In genomic region chr19:3818479-3818878, GRCh38 we compare ENCODE assay signal across 10 cellular contexts. TPM values are rescaled to one million over a fixed set of nuclear protein-coding genes. Genes with fewer than 3 reads are reported as not detected.
A peak's percentile ranks its signal among the peaks of the same experiment; 100 is the strongest.
DNase-seq lines count a peak whose midpoint lies in the region; ATAC-seq and TF ChIP-seq lines count a peak whose summit lies in the region.
"Had no signal": no experiment of that assay in that cellular context is flagged by ENCODE, and none has a peak within 500 bp of the region (broad histone marks: within the 10 kb centered on the region; RNA-seq: fewer than 3 reads in every experiment).

No MANE protein-coding gene starts in this region.

- H3K4me1 ChIP-seq in Panc1 (ENCODE audit: control insufficient read depth, insufficient read depth, low read length), result no peaks in the 10 kb centered on the region
- no peaks in the 10 kb centered on the region for H3K4me1 ChIP-seq in body of pancreas

- DNase-seq in activated CD4-positive, alpha-beta T cell treated with anti-CD3 and anti-CD28 coated beads for 24 hours (ENCODE audit: low read depth in 2 of 2), result peak; percentile 31 to 36
- no peak for DNase-seq in activated CD4-positive, alpha-beta T cell treated with anti-CD3 and anti-CD28 coated beads for 1 hour
- no peak for DNase-seq in Panc1 (ENCODE audit: low read depth, low spot score)
- DNase-seq in fibroblast of peridontal ligament (ENCODE audit: extremely low read depth), result peak; percentile 8
- DNase-seq in stimulated activated CD4-positive, alpha-beta T cell treated with anti-CD3 and anti-CD28 coated beads, TNF-alpha, amount 100 ng/mL, for 48 hours (ENCODE audit: low read depth in 3 of 3), result peak; percentile 30 to 51 (median 33)
- DNase-seq in mucosa of gallbladder (ENCODE audit: low spot score), result no peak
- DNase-seq in body of pancreas, result no peak
- DNase-seq: occipital lobe had no signal

- intact Hi-C loops in Panc1 (cut with micrococcal nuclease; ENCODE audit: unreplicated experiment), result no loop called here
- intact Hi-C loops in body of pancreas (cut with DNase I), result no loop called here

- H3K27ac ChIP-seq in Panc1 (ENCODE audit: low read length), result no peak overlapping the region
- H3K27ac ChIP-seq in body of pancreas, result no peak overlapping the region

- POLR2A ChIA-PET in Panc1 (lab: Charles Lee), result no interaction called here

- no peaks in the 10 kb centered on the region for H3K27me3 ChIP-seq in Panc1 (ENCODE audit: control insufficient read depth, insufficient read depth, low read length)
- H3K27me3 ChIP-seq in body of pancreas, result no peaks in the 10 kb centered on the region

- H3K4me3 ChIP-seq in Panc1 (ENCODE audit: low read depth in 2 of 2, low read length in 2 of 2) (peak overlapping the region in 1 of 2 experiments; percentile 14; a peak in 2 of 4 replicates), body of pancreas (no peak overlapping the region)

- in situ Hi-C loops in Panc1 (cut with HindIII; ENCODE audit: low pct_unique_long_range_greater_than_20kb, low sequenced_read_pairs), result no loop called here

- H3K36me3 ChIP-seq in Panc1 (ENCODE audit: control insufficient read depth, insufficient read depth, low read length) (no peaks in the 10 kb centered on the region), body of pancreas (replicated peaks in 1 of 2; ENCODE audit: insufficient read depth in 1 of 2, low read depth in 2 of 2) (no peaks in the 10 kb centered on the region)

- CTCF ChIA-PET in Panc1 (lab: Charles Lee), result no interaction called here

- ATAC-seq in Panc1 (0 out of 2 replicates have a peak, but pooled peaks have one; percentile 50), body of pancreas (no peak), HG03108 (IDR thresholded peaks at IDR 0.05; ENCODE audit: unreplicated experiment) (no peak)

- no peak for TF ChIP-seq POLR2A in body of pancreas (IDR thresholded peaks at IDR 0.05)

- H3K9me3 ChIP-seq in Panc1 (ENCODE audit: control insufficient read depth, insufficient read depth, low read depth, low read length) (no peaks in the 10 kb centered on the region), body of pancreas (no peaks in the 10 kb centered on the region)

- no TSS peak for BruUV-seq in Panc1 (replicated peaks; lab: Mats Ljungman, UMichigan)

- WGBS in body of pancreas, 2 donors, result 36 to 46% methylated on average over 12 of the region's 12 CpGs

- TF ChIP-seq CTCF in Panc1 (IDR thresholded peaks at IDR 0.05) (no peak), body of pancreas (IDR thresholded peaks at IDR 0.05) (no peak)

RNA-seq across cellular contexts. Expression of gene MATK, which starts 32.3 kb away (rescaled TPM):
- total RNA-seq in Panc1 (2021; ENCODE audit: unreplicated experiment) (0.21 TPM), mucosa of gallbladder (4.7 TPM), body of pancreas (under 1 TPM in 1 of 2 donors, not detected in 1; 0.78 TPM)
- 0.40 TPM for polyA plus RNA-seq in Panc1 (2012; ENCODE audit: insufficient read length)
- polyA plus RNA-seq: AG04450 had no signal

RNA-seq across cellular contexts. Expression of gene RAX2, which starts 46.5 kb away (rescaled TPM):
- total RNA-seq in Panc1 (2021; ENCODE audit: unreplicated experiment) (not detected), mucosa of gallbladder (not detected), body of pancreas (not detected)
- polyA plus RNA-seq in Panc1 (2012; ENCODE audit: insufficient read length), result not detected
- total RNA-seq: occipital lobe had no signal
- polyA plus RNA-seq: AG04450 had no signal

RNA-seq across cellular contexts. Expression of gene ZFR2, which starts 50.4 kb away (rescaled TPM):
- total RNA-seq in Panc1 (2021; ENCODE audit: unreplicated experiment), result 0.74 TPM
- polyA plus RNA-seq in Panc1 (2012; ENCODE audit: insufficient read length), result 0.97 TPM
- total RNA-seq in mucosa of gallbladder, result 0.55 TPM
- total RNA-seq in body of pancreas, result not detected
- polyA plus RNA-seq: AG04450 had no signal

RNA-seq across cellular contexts. Expression of gene MRPL54, which starts 56.0 kb away (rescaled TPM):
- total RNA-seq in Panc1 (2021; ENCODE audit: unreplicated experiment) (42.8 TPM), mucosa of gallbladder (57.5 TPM), body of pancreas (10 to 100 TPM; 78.9 to 86.0 TPM)
- polyA plus RNA-seq in Panc1 (2012; ENCODE audit: insufficient read length), result 36.7 TPM

RNA-seq across cellular contexts. Expression of gene APBA3, which starts 57.0 kb away (rescaled TPM):
- total RNA-seq in Panc1 (2021; ENCODE audit: unreplicated experiment) (34.0 TPM), mucosa of gallbladder (32.8 TPM), body of pancreas (10 to 100 TPM; 20.0 to 35.6 TPM)
- 34.0 TPM for polyA plus RNA-seq in Panc1 (2012; ENCODE audit: insufficient read length)

Comparison
In these comparisons a context has a peak if more than half of its experiments do, and no peak if none do; other contexts are left out.
1. DNase-seq: peak in activated CD4-positive, alpha-beta T cell treated with anti-CD3 and anti-CD28 coated beads for 24 hours (2 of 2), fibroblast of peridontal ligament (single experiment) and stimulated activated CD4-positive, alpha-beta T cell treated with anti-CD3 and anti-CD28 coated beads, TNF-alpha, amount 100 ng/mL, for 48 hours (3 of 3); none in activated CD4-positive, alpha-beta T cell treated with anti-CD3 and anti-CD28 coated beads for 1 hour (single experiment), Panc1 (single experiment), mucosa of gallbladder (single experiment) and body of pancreas (0 of 4).